In genomic region chr10:34091796-34092195, GRCh38 we compare ENCODE assay signal across 18 cellular contexts.
DNase-seq lines count a peak whose midpoint lies in the region; ATAC-seq, FAIRE-seq and TF ChIP-seq lines count a peak whose summit lies in the region.
"Had no signal": no experiment of that assay in that cellular context is flagged by ENCODE, and none has a peak within 500 bp of the region (broad histone marks: within the 10 kb centered on the region; RNA-seq: fewer than 3 reads in every experiment).

No MANE protein-coding gene starts in this region.

- TF ChIP-seq CTCF in bronchial epithelial cell (IDR thresholded peaks at IDR 0.05; ENCODE audit: insufficient read depth, low read length, severe bottlenecking), result no peak
- no peak for TF ChIP-seq CTCF in neural progenitor cell (IDR thresholded peaks at IDR 0.05)

- H3F3A ChIP-seq in neural progenitor cell (ENCODE audit: low read depth), result no peaks in the 10 kb centered on the region

- H3K36me3 ChIP-seq in bronchial epithelial cell (ENCODE audit: control insufficient read depth, insufficient read depth, low read length) (no peaks in the 10 kb centered on the region), neural progenitor cell (no peaks in the 10 kb centered on the region)
- H3K36me3 ChIP-seq: BE2C, HAP-1 had no signal

- H2AFZ ChIP-seq in neural progenitor cell (replicated peaks), result no peak overlapping the region

- no peaks in the 10 kb centered on the region for H4K20me1 ChIP-seq in neural progenitor cell (ENCODE audit: low read depth)

- FAIRE-seq in bronchial epithelial cell (lab: Jason Lieb, UNC), result no peak
- FAIRE-seq in urothelium cell line (lab: Jason Lieb, UNC), result no peak
- FAIRE-seq: A549, G401.6, GM12891, HepG2, HTR-8/SVneo had no signal

- peaks cover 9% of the 10 kb centered on the region for H3K27me3 Mint-ChIP-seq in neural progenitor cell (ENCODE audit: insufficient read depth, low read depth)

- no peak overlapping the region for H3K4me3 ChIP-seq in bronchial epithelial cell (ENCODE audit: low read depth, low read length)
- H3K4me3 ChIP-seq in neural progenitor cell, result no peak overlapping the region
- H3K4me3 ChIP-seq: A549, HAP-1 had no signal

- peaks cover 36% of the 10 kb centered on the region for H3K9me3 Mint-ChIP-seq in neural progenitor cell

- H3K36me3 Mint-ChIP-seq in neural progenitor cell, result peaks cover 5% of the 10 kb centered on the region
- H3K36me3 Mint-ChIP-seq: CD4-positive, alpha-beta memory T cell had no signal

- no peaks in the 10 kb centered on the region for H3K4me1 ChIP-seq in neural progenitor cell
- H3K4me1 ChIP-seq: A549, BE2C, HAP-1 had no signal

- no peak overlapping the region for H3K9ac ChIP-seq in neural progenitor cell

- peaks cover 6% of the 10 kb centered on the region for H3K9me3 ChIP-seq in neural progenitor cell (ENCODE audit: low read depth)
- H3K9me3 ChIP-seq: BE2C, HAP-1 had no signal

- ATAC-seq in left lobe of liver (no peak), HG03175 (IDR thresholded peaks at IDR 0.05; ENCODE audit: unreplicated experiment) (no peak), GM21360 (IDR thresholded peaks at IDR 0.05; ENCODE audit: unreplicated experiment) (no peak)
- ATAC-seq: A549, HepG2 had no signal

- no peak overlapping the region for H3K27ac ChIP-seq in neural progenitor cell
- H3K27ac ChIP-seq: A549, C4-2B had no signal

- H3K4me2 ChIP-seq in neural progenitor cell, result no peak overlapping the region
- H3K4me2 ChIP-seq: A549 had no signal

- DNase-seq in bronchial epithelial cell (ENCODE audit: low read depth) (peak; percentile 13), left lobe of liver (ENCODE audit: low spot score) (peak; percentile 22), neural progenitor cell (ENCODE audit: low spot score) (no peak), urothelium cell line (ENCODE audit: low spot score) (no peak)
- DNase-seq: BE2C; CD4-positive, alpha-beta memory T cell; DMS79 treated with DMSO at 0.1 percent for 48 hours; EL; GOT3 had no signal

- peak overlapping the region; percentile 62 for H3K27ac Mint-ChIP-seq in neural progenitor cell
- H3K27ac Mint-ChIP-seq: CD4-positive, alpha-beta memory T cell had no signal

- H3K4me3 Mint-ChIP-seq in neural progenitor cell, result no peak overlapping the region
- H3K4me3 Mint-ChIP-seq: CD4-positive, alpha-beta memory T cell had no signal

- H3K27me3 ChIP-seq in bronchial epithelial cell (ENCODE audit: control insufficient read depth, insufficient read depth, low read length) (peaks cover 1% of the 10 kb centered on the region), neural progenitor cell (no peaks in the 10 kb centered on the region)
- H3K27me3 ChIP-seq: BE2C had no signal

- no peaks in the 10 kb centered on the region for H3K79me2 ChIP-seq in neural progenitor cell (ENCODE audit: low read depth)

- H3K4me1 Mint-ChIP-seq in neural progenitor cell, result no peaks in the 10 kb centered on the region
- H3K4me1 Mint-ChIP-seq: CD4-positive, alpha-beta memory T cell had no signal

Comparison
In these comparisons a context has a peak if more than half of its experiments do, and no peak if none do; other contexts are left out.
1. DNase-seq: peak in bronchial epithelial cell (single experiment) and left lobe of liver (single experiment); none in neural progenitor cell (single experiment) and urothelium cell line (single experiment).